Comparison of ENCODE assay signal across 32 cellular contexts in genomic region chr13:28685114-28685513, GRCh38.
"Had no signal": no experiment of that assay in that cellular context is flagged by ENCODE, and none has a peak within 500 bp of the region (broad histone marks: within the 10 kb centered on the region; RNA-seq: fewer than 3 reads in every experiment).

No MANE protein-coding gene starts in this region.

- H3K4me1 ChIP-seq: ascending aorta, breast epithelium, esophagus squamous epithelium, gastroesophageal sphincter, heart right ventricle had no signal

- H3K4me1 Mint-ChIP-seq: activated B cell treated with CpG ODN at 0.5 μM for 24 hours; activated naive CD4-positive, alpha-beta T cell treated with anti-CD3 and anti-CD28 coated beads, Interleukin-2, amount 10 ng/mL, durations not matched to agents 7 days and 5 days; activated naive CD8-positive, alpha-beta T cell treated with anti-CD3 and anti-CD28 coated beads, Interleukin-2, amount 10 ng/mL, durations not matched to agents 7 days and 5 days; brain; central memory CD8-positive, alpha-beta T cell had no signal

- H2AFZ ChIP-seq: hepatocyte had no signal

- H3K27me3 ChIP-seq: ascending aorta, breast epithelium, cardiac muscle cell, esophagus squamous epithelium, gastroesophageal sphincter, heart right ventricle, hepatocyte had no signal

- H3K79me2 ChIP-seq: hepatocyte had no signal

- H3K27ac ChIP-seq: ascending aorta, breast epithelium, cardiac muscle cell, epithelial cell of prostate, esophagus squamous epithelium, gastroesophageal sphincter, heart right ventricle, hepatocyte, WERI-Rb-1 had no signal

- H3K4me3 Mint-ChIP-seq: activated B cell treated with CpG ODN at 0.5 μM for 24 hours; activated CD8-positive, alpha-beta T cell treated with anti-CD3 and anti-CD28 coated beads for 36 hours; activated naive CD4-positive, alpha-beta T cell treated with anti-CD3 and anti-CD28 coated beads, Interleukin-2, amount 10 ng/mL, durations not matched to agents 7 days and 5 days; activated naive CD8-positive, alpha-beta T cell treated with anti-CD3 and anti-CD28 coated beads, Interleukin-2, amount 10 ng/mL, durations not matched to agents 7 days and 5 days; brain; central memory CD8-positive, alpha-beta T cell; effector memory CD8-positive, alpha-beta T cell; T-helper 17 cell; T-helper 2 cell treated with Interferon-gamma antibody and Interleukin-4, amounts not matched to agents 5 μg/mL and 100 μg/mL, for 36 hours had no signal

- H3K27me3 Mint-ChIP-seq: activated B cell treated with CpG ODN at 0.5 μM for 24 hours; activated CD8-positive, alpha-beta T cell treated with anti-CD3 and anti-CD28 coated beads for 36 hours; central memory CD8-positive, alpha-beta T cell; effector memory CD8-positive, alpha-beta T cell; T-helper 17 cell had no signal

- DNase-seq: activated B cell treated with CpG ODN at 0.5 μM for 24 hours; activated CD4-positive, alpha-beta T cell treated with anti-CD3 and anti-CD28 coated beads for 48 hours; activated CD4-positive, alpha-beta T cell treated with anti-CD3 and anti-CD28 coated beads, Interleukin-2, amount 50 U/mL, for 1 hour; activated CD4-positive, alpha-beta T cell treated with anti-CD3 and anti-CD28 coated beads, Interleukin-2, amount 50 U/mL, for 48 hours; activated CD8-positive, alpha-beta memory T cell treated with anti-CD3 and anti-CD28 coated beads for 24 hours; activated CD8-positive, alpha-beta T cell treated with anti-CD3 and anti-CD28 coated beads for 36 hours; activated naive CD4-positive, alpha-beta T cell; activated naive CD4-positive, alpha-beta T cell treated with anti-CD3 and anti-CD28 coated beads, Interleukin-2, amount 10 ng/mL, durations not matched to agents 7 days and 5 days; activated naive CD8-positive, alpha-beta T cell treated with anti-CD3 and anti-CD28 coated beads, Interleukin-2, amount 10 ng/mL, durations not matched to agents 7 days and 5 days; activated T-cell treated with anti-CD3 and anti-CD28 coated beads, Interleukin-2, amount 50 U/mL, for 48 hours; cortex of kidney; dermis blood vessel endothelial cell; effector CD4-positive, alpha-beta T cell; effector memory CD8-positive, alpha-beta T cell; esophagus squamous epithelium; foreskin melanocyte; heart right ventricle; T-helper 1 cell; T-helper 17 cell; T1000; WERI-Rb-1 had no signal

- H3K36me3 ChIP-seq: breast epithelium, cardiac muscle cell, WERI-Rb-1 had no signal

- H3K4me2 ChIP-seq: hepatocyte had no signal

- H3K9me3 ChIP-seq: gastroesophageal sphincter had no signal

- H3K36me3 Mint-ChIP-seq: activated naive CD4-positive, alpha-beta T cell treated with anti-CD3 and anti-CD28 coated beads, Interleukin-2, amount 10 ng/mL, durations not matched to agents 7 days and 5 days; activated naive CD8-positive, alpha-beta T cell treated with anti-CD3 and anti-CD28 coated beads, Interleukin-2, amount 10 ng/mL, durations not matched to agents 7 days and 5 days; brain had no signal

- ATAC-seq: activated CD4-positive, CD25-positive, alpha-beta regulatory T cell treated with anti-CD3 and anti-CD28 coated beads, Interleukin-2, amount 50 U/mL, for 24 hours; activated CD8-positive, alpha-beta T cell treated with anti-CD3 and anti-CD28 coated beads for 36 hours; effector memory CD8-positive, alpha-beta T cell; gastroesophageal sphincter; heart right ventricle; T-helper 17 cell had no signal

- H3K4me3 ChIP-seq: ascending aorta, breast epithelium, cardiac muscle cell, esophagus squamous epithelium, gastroesophageal sphincter, heart right ventricle, hepatocyte had no signal

- H3K27ac Mint-ChIP-seq: activated B cell treated with CpG ODN at 0.5 μM for 24 hours; activated CD8-positive, alpha-beta T cell treated with anti-CD3 and anti-CD28 coated beads for 36 hours; activated naive CD4-positive, alpha-beta T cell treated with anti-CD3 and anti-CD28 coated beads, Interleukin-2, amount 10 ng/mL, durations not matched to agents 7 days and 5 days; activated naive CD4-positive, alpha-beta T cell treated with anti-CD3 and anti-CD28 coated beads, Interleukin-2, amount 50 U/mL, for 72 hours; activated naive CD8-positive, alpha-beta T cell treated with anti-CD3 and anti-CD28 coated beads, Interleukin-2, amount 10 ng/mL, durations not matched to agents 7 days and 5 days; brain; effector memory CD8-positive, alpha-beta T cell; T-helper 17 cell; T-helper 2 cell treated with Interferon-gamma antibody and Interleukin-4, amounts not matched to agents 5 μg/mL and 100 μg/mL, for 36 hours had no signal
